10 cellular contexts compared by ENCODE assay signal in the genomic region with DNA sequence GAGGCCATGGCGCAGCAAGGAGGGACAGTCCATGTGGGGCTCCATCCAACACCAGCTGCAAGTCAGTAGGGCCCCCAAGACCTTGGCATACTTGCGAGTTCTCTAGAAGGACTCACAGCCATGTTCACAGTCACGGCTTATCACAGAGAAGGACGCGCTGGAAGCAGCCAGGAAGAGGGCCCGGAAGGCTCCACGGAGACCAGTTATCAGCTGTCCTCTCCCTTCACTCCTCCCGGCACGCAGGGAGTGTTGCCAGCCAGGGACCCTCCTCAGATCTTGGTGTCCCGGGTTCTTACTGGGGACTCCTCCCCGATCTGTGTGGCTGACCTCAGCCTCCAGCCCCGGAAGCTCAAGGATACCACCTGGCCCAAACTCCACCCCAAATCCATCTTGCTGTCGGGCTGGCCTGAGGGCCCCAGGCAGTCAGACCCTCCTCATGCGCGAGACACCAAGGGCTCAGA.
DNase-seq lines count a peak whose midpoint lies in the region; ATAC-seq, FAIRE-seq and TF ChIP-seq lines count a peak whose summit lies in the region.
"Had no signal": no experiment of that assay in that cellular context is flagged by ENCODE, and none has a peak within 500 bp of the region (broad histone marks: within the 10 kb centered on the region; RNA-seq: fewer than 3 reads in every experiment).

No MANE protein-coding gene starts in this region.

- TF ChIP-seq CTCF in WTC11 (IDR thresholded peaks at IDR 0.05) (no peak), retinal pigment epithelial cell (conservative IDR thresholded peaks at IDR 0.05; ENCODE audit: low read depth, low read length) (no peak)

- no peak overlapping the region for H3K27ac Mint-ChIP-seq in WTC11

- FAIRE-seq in GM12891 (lab: Jason Lieb, UNC) = no peak

- DNase-seq in GM12891 (ENCODE audit: insufficient read length, low spot score) (peak; percentile 9), WTC11 (ENCODE audit: low spot score) (peak; percentile 14), hepatic stellate cell (ENCODE audit: low spot score) (peak; percentile 24), retinal pigment epithelial cell (ENCODE audit: low read depth) (no peak), NCI-H1694 treated with DMSO at 0.1 percent for 48 hours (lab: John Stamatoyannopoulos, UW) (no peak), NCI-H446 treated with DMSO at 0.1 percent for 48 hours (lab: John Stamatoyannopoulos, UW) (no peak), iPS-NIHi11 (ENCODE audit: low spot score) (no peak)
- DNase-seq: activated T-cell treated with anti-CD3 and anti-CD28 coated beads, Interleukin-2, amount 50 U/mL, for 4 hours; SIG-M5 had no signal

- TF ChIP-seq POLR2A in GM12891 (IDR thresholded peaks at IDR 0.05; ENCODE audit: low read depth, low read length) = no peak

- H3K4me1 Mint-ChIP-seq in WTC11 = peaks cover 9% of the 10 kb centered on the region

- POLR2A ChIA-PET in WTC11 (lab: Charles Lee) = interaction anchor here (0.7 to 1.2 kb wide), 3 partner anchors 94 to 243 kb away, joined by 3 to 7 read pairs (median 3); a partner anchor contains a TSS

- peaks cover 15% of the 10 kb centered on the region for H3K27me3 Mint-ChIP-seq in WTC11 (ENCODE audit: low read depth)

- ATAC-seq in WTC11 (peak; percentile 5; the same call in 1 of the 2 replicates), GM21367 (IDR thresholded peaks at IDR 0.05; ENCODE audit: unreplicated experiment) (no peak)

- H3K9me3 Mint-ChIP-seq in WTC11 = peaks cover 7% of the 10 kb centered on the region
- H3K9me3 Mint-ChIP-seq: activated T-cell treated with anti-CD3 and anti-CD28 coated beads, Interleukin-2, amount 50 U/mL, for 4 hours had no signal

- CTCF ChIA-PET in WTC11 (lab: Charles Lee) = interaction anchor here (0.9 to 2.6 kb wide), 6 partner anchors 14 to 800 kb away, joined by 3 to 17 read pairs (median 4); a partner anchor contains a TSS

- peak overlapping the region; percentile 41 for H3K4me3 Mint-ChIP-seq in WTC11
- H3K4me3 Mint-ChIP-seq: activated T-cell treated with anti-CD3 and anti-CD28 coated beads, Interleukin-2, amount 50 U/mL, for 4 hours had no signal

- H3K4me3 ChIP-seq in retinal pigment epithelial cell (ENCODE audit: low read length) = peak overlapping the region; percentile 45

- peaks cover 6% of the 10 kb centered on the region for H3K36me3 Mint-ChIP-seq in WTC11

TF ChIP-seq in GM12891, 5 proteins besides CTCF, POLR2A, EP300 and RAD21:
- no peak for TF ChIP-seq PAX5 (IDR thresholded peaks at IDR 0.05; ENCODE audit: insufficient read depth, low read length, severe bottlenecking)
- TF ChIP-seq POLR2AphosphoS5 (IDR thresholded peaks at IDR 0.05; ENCODE audit: low read depth, low read length) = no peak
- TF ChIP-seq TAF1 (IDR thresholded peaks at IDR 0.05; ENCODE audit: low read depth, low read length) = no peak
- TF ChIP-seq SPI1 (IDR thresholded peaks at IDR 0.05; ENCODE audit: low read depth, low read length) = no peak
- no peak for TF ChIP-seq POU2F2 (IDR thresholded peaks at IDR 0.05; ENCODE audit: low read depth, low read length)

TF ChIP-seq in WTC11, 78 proteins besides CTCF, POLR2A, EP300 and RAD21:
- TF ChIP-seq, protein P1, sequence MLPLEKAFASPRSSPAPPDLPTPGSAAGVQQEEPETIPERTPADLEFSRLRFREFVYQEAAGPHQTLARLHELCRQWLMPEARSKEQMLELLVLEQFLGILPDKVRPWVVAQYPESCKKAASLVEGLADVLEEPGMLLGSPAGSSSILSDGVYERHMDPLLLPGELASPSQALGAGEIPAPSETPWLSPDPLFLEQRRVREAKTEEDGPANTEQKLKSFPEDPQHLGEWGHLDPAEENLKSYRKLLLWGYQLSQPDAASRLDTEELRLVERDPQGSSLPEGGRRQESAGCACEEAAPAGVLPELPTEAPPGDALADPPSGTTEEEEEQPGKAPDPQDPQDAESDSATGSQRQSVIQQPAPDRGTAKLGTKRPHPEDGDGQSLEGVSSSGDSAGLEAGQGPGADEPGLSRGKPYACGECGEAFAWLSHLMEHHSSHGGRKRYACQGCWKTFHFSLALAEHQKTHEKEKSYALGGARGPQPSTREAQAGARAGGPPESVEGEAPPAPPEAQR (CRISPR knock-in tag; IDR thresholded peaks at IDR 0.05) = no peak
- TF ChIP-seq MYBL2 (CRISPR knock-in tag; IDR thresholded peaks at IDR 0.05) = no peak
- TF ChIP-seq ZNF121 (CRISPR knock-in tag; IDR thresholded peaks at IDR 0.05) = peak; percentile 98
- TF ChIP-seq CBFB (CRISPR knock-in tag; IDR thresholded peaks at IDR 0.05; ENCODE audit: low read depth) = no peak; the same call in 1 of the 2 replicates
TF ChIP-seq in WTC11: peak in this region for 1.

Comparison
In these comparisons a context has a peak if more than half of its experiments do, and no peak if none do; other contexts are left out.
1. DNase-seq: peak in GM12891 (single experiment), WTC11 (single experiment) and hepatic stellate cell (single experiment); none in retinal pigment epithelial cell (single experiment), NCI-H1694 treated with DMSO at 0.1 percent for 48 hours (single experiment), NCI-H446 treated with DMSO at 0.1 percent for 48 hours (single experiment) and iPS-NIHi11 (single experiment).